In genomic region chr15:68231102-68231818, GRCh38 we compare ENCODE assay signal across 10 cellular contexts. TPM values are rescaled to one million over a fixed set of nuclear protein-coding genes. Genes with fewer than 3 reads are reported as not detected.
A peak's percentile ranks its signal among the peaks of the same experiment; 100 is the strongest.
DNase-seq lines count a peak whose midpoint lies in the region; ATAC-seq and TF ChIP-seq lines count a peak whose summit lies in the region.
"Had no signal": no experiment of that assay in that cellular context is flagged by ENCODE, and none has a peak within 500 bp of the region (broad histone marks: within the 10 kb centered on the region; RNA-seq: fewer than 3 reads in every experiment).

No MANE protein-coding gene starts in this region.

- no peak for TF ChIP-seq CTCF in CD8-positive, alpha-beta T cell (IDR thresholded peaks at IDR 0.05)
- no peak for TF ChIP-seq CTCF in lower lobe of right lung (IDR thresholded peaks at IDR 0.05)

- H3K4me3 Mint-ChIP-seq in CD8-positive, alpha-beta T cell, result peak overlapping the region; percentile 64
- H3K4me3 Mint-ChIP-seq in activated naive CD8-positive, alpha-beta T cell, result peak overlapping the region; percentile 97
- H3K4me3 Mint-ChIP-seq in natural killer cell treated with Interleukin-12 subunit alpha and Interleukin-12 subunit beta and Interleukin-15 and Interleukin-18, amount 100 ng/mL, for 72 hours, result peak overlapping the region; percentile 47

- H3K27me3 ChIP-seq in CD8-positive, alpha-beta T cell (ENCODE audit: insufficient read depth, low read length), result no peaks in the 10 kb centered on the region
- H3K27me3 ChIP-seq in lower lobe of right lung (ENCODE audit: low read depth), result no peaks in the 10 kb centered on the region

- H3K9me3 ChIP-seq in CD8-positive, alpha-beta T cell (ENCODE audit: low read length), result no peaks in the 10 kb centered on the region
- no peaks in the 10 kb centered on the region for H3K9me3 ChIP-seq in lower lobe of right lung

- POLR2A ChIA-PET in CD8-positive, alpha-beta T cell (lab: Charles Lee), result no interaction called here
- POLR2A ChIA-PET in HEK293T (lab: Yijun Ruan, JAX), result interaction anchor here (0.7 to 1.1 kb wide), 2 partner anchors 40 to 177 kb away, joined by 3 to 6 read pairs; partner anchors contain the start of gene PIAS1

- H3K4me1 ChIP-seq in CD8-positive, alpha-beta T cell (ENCODE audit: insufficient read depth, low read length), result peaks cover 16% of the 10 kb centered on the region
- peaks cover 19% of the 10 kb centered on the region for H3K4me1 ChIP-seq in lower lobe of right lung

- peaks cover 5% of the 10 kb centered on the region for H3K27me3 Mint-ChIP-seq in CD8-positive, alpha-beta T cell (ENCODE audit: low read depth)
- no peaks in the 10 kb centered on the region for H3K27me3 Mint-ChIP-seq in activated naive CD8-positive, alpha-beta T cell
- no peaks in the 10 kb centered on the region for H3K27me3 Mint-ChIP-seq in natural killer cell treated with Interleukin-12 subunit alpha and Interleukin-12 subunit beta and Interleukin-15 and Interleukin-18, amount 100 ng/mL, for 72 hours

- H3K4me1 Mint-ChIP-seq in CD8-positive, alpha-beta T cell (ENCODE audit: low read depth), result peaks cover 29% of the 10 kb centered on the region
- peaks cover 32% of the 10 kb centered on the region for H3K4me1 Mint-ChIP-seq in activated naive CD8-positive, alpha-beta T cell (ENCODE audit: low read depth)
- peaks cover 17 to 24% of the 10 kb centered on the region in 2 donors for H3K4me1 Mint-ChIP-seq in natural killer cell treated with Interleukin-12 subunit alpha and Interleukin-12 subunit beta and Interleukin-15 and Interleukin-18, amount 100 ng/mL, for 72 hours (ENCODE audit: low read depth in 2 of 2)

- no peaks in the 10 kb centered on the region for H3K9me3 Mint-ChIP-seq in CD8-positive, alpha-beta T cell
- no peaks in the 10 kb centered on the region for H3K9me3 Mint-ChIP-seq in activated naive CD8-positive, alpha-beta T cell (ENCODE audit: low read depth)
- H3K9me3 Mint-ChIP-seq in natural killer cell treated with Interleukin-12 subunit alpha and Interleukin-12 subunit beta and Interleukin-15 and Interleukin-18, amount 100 ng/mL, for 72 hours, result no peaks in the 10 kb centered on the region

- no peak for ATAC-seq in CD8-positive, alpha-beta T cell
- ATAC-seq in natural killer cell treated with Interleukin-12 subunit alpha and Interleukin-12 subunit beta and Interleukin-15 and Interleukin-18, amount 100 ng/mL, for 72 hours, result no peak
- ATAC-seq in lower lobe of right lung, result no peak

- no peak overlapping the region for H3K27ac ChIP-seq in CD8-positive, alpha-beta T cell (ENCODE audit: low read depth, low read length)
- H3K27ac ChIP-seq in lower lobe of right lung, result no peak overlapping the region

- no peak overlapping the region for H3K4me3 ChIP-seq in CD8-positive, alpha-beta T cell (ENCODE audit: low read depth, low read length)
- H3K4me3 ChIP-seq in lower lobe of right lung, result no peak overlapping the region

- no peak for DNase-seq in CD8-positive, alpha-beta T cell
- DNase-seq in HEK293T (ENCODE audit: extremely low spot score) (peak; percentile 6), NCI-H2171 (lab: John Stamatoyannopoulos, UW) (no peak), lower lobe of right lung (no peak)
- no peak for DNase-seq in natural killer cell treated with Interleukin-12 subunit alpha and Interleukin-12 subunit beta and Interleukin-15 and Interleukin-18, amount 100 ng/mL, for 72 hours (ENCODE audit: low spot score)
- no peak for DNase-seq in effector CD4-positive, alpha-beta T cell
- DNase-seq: central memory CD4-positive, alpha-beta T cell; NCI-H1048; stimulated activated CD4-positive, alpha-beta T cell treated with anti-CD3 and anti-CD28 coated beads, Interleukin-12 subunit alpha, Interleukin-12 subunit beta, amount 100 ng/mL, for 4 hours had no signal

- peaks cover 3% of the 10 kb centered on the region for H3K36me3 Mint-ChIP-seq in CD8-positive, alpha-beta T cell
- no peaks in the 10 kb centered on the region for H3K36me3 Mint-ChIP-seq in activated naive CD8-positive, alpha-beta T cell
- peaks cover 5% of the 10 kb centered on the region for H3K36me3 Mint-ChIP-seq in natural killer cell treated with Interleukin-12 subunit alpha and Interleukin-12 subunit beta and Interleukin-15 and Interleukin-18, amount 100 ng/mL, for 72 hours

- H3K27ac Mint-ChIP-seq in CD8-positive, alpha-beta T cell, result no peak overlapping the region
- H3K27ac Mint-ChIP-seq in activated naive CD8-positive, alpha-beta T cell, result peak overlapping the region; percentile 72
- peak overlapping the region in 1 of 2 donors; percentile 78 for H3K27ac Mint-ChIP-seq in natural killer cell treated with Interleukin-12 subunit alpha and Interleukin-12 subunit beta and Interleukin-15 and Interleukin-18, amount 100 ng/mL, for 72 hours

- CTCF ChIA-PET in CD8-positive, alpha-beta T cell (lab: Charles Lee), result interaction anchor here (1.1 to 1.2 kb wide), 3 partner anchors 22 to 368 kb away, joined by 3 to 5 read pairs (median 4); no protein-coding TSS in a partner anchor
- CTCF ChIA-PET in HEK293T (lab: Yijun Ruan, JAX), result interaction anchor here (1.1 kb wide), 1 partner anchor 75 kb away, joined by 5 read pairs; no protein-coding TSS in a partner anchor

- no peaks in the 10 kb centered on the region for H3K36me3 ChIP-seq in CD8-positive, alpha-beta T cell (ENCODE audit: insufficient read depth, low read length)
- H3K36me3 ChIP-seq in lower lobe of right lung, result no peaks in the 10 kb centered on the region

- intact Hi-C loops in CD8-positive, alpha-beta T cell (cut with DNase I, micrococcal nuclease), result no loop called here
- intact Hi-C loops in lower lobe of right lung (cut with DNase I), result no loop called here

TF ChIP-seq in HEK293T, 16 proteins besides CTCF, POLR2A, EP300 and RAD21:
- TF ChIP-seq CTBP1 (IDR thresholded peaks at IDR 0.05; ENCODE audit: borderline replicate concordance) (no peak), ARNT (IDR thresholded peaks at IDR 0.05) (no peak)

RNA-seq across cellular contexts. Expression of gene CLN6, which starts 1.7 kb away (rescaled TPM):
- total RNA-seq in CD8-positive, alpha-beta T cell, result 1 to 10 TPM; 7.6 to 7.9 TPM
- 100 to 1,000 TPM in 1 of 2 donors, 10 to 100 TPM in 1; 41.5 to 129 TPM for total RNA-seq in natural killer cell treated with Interleukin-12 subunit alpha and Interleukin-12 subunit beta and Interleukin-15 and Interleukin-18, amount 100 ng/mL, for 72 hours
- total RNA-seq in lower lobe of right lung, result 37.9 TPM

RNA-seq across cellular contexts. Expression of gene CALML4, which starts 26.1 kb away (rescaled TPM):
- under 1 TPM; 0.68 to 1.00 TPM for total RNA-seq in CD8-positive, alpha-beta T cell
- 10 to 100 TPM in 1 of 2 donors, 1 to 10 TPM in 1; 5.1 to 18.7 TPM for total RNA-seq in natural killer cell treated with Interleukin-12 subunit alpha and Interleukin-12 subunit beta and Interleukin-15 and Interleukin-18, amount 100 ng/mL, for 72 hours
- 7.3 TPM for total RNA-seq in lower lobe of right lung

RNA-seq across cellular contexts. Expression of gene FEM1B, which starts 46.3 kb away (rescaled TPM):
- total RNA-seq in CD8-positive, alpha-beta T cell, result 10 to 100 TPM; 89.7 to 90.6 TPM
- 10 to 100 TPM; 47.9 to 49.7 TPM for total RNA-seq in natural killer cell treated with Interleukin-12 subunit alpha and Interleukin-12 subunit beta and Interleukin-15 and Interleukin-18, amount 100 ng/mL, for 72 hours
- 55.3 TPM for total RNA-seq in lower lobe of right lung

Comparison
In these comparisons a context has a peak if more than half of its experiments do, and no peak if none do; other contexts are left out.
1. H3K4me3 Mint-ChIP-seq: peak in every context shown above with its lines; median percentile 97 in activated naive CD8-positive, alpha-beta T cell; 64 in CD8-positive, alpha-beta T cell; 47 in natural killer cell treated with Interleukin-12 subunit alpha and Interleukin-12 subunit beta and Interleukin-15 and Interleukin-18, amount 100 ng/mL, for 72 hours.